In genomic region chr5:81787843-81788242, GRCh38 we compare ENCODE assay signal across 8 cellular contexts. TPM values are rescaled to one million over a fixed set of nuclear protein-coding genes. Genes with fewer than 3 reads are reported as not detected.
DNase-seq lines count a peak whose midpoint lies in the region; ATAC-seq, FAIRE-seq and TF ChIP-seq lines count a peak whose summit lies in the region.

No MANE protein-coding gene starts in this region.

- H3K9me3 ChIP-seq in lower lobe of right lung (no peaks in the 10 kb centered on the region), vagina (no peaks in the 10 kb centered on the region)

- H3K4me1 ChIP-seq in lower lobe of right lung (peaks cover 21% of the 10 kb centered on the region), vagina (peaks cover 41% of the 10 kb centered on the region)

- intact Hi-C loops in lower lobe of right lung (cut with DNase I), result loop anchor here (5.0 kb wide), 1 partner anchor 64 kb away; no protein-coding TSS in a partner anchor
- intact Hi-C loops in vagina (cut with DNase I), result loop anchor here (2.0 to 5.0 kb wide), 2 partner anchors 36 to 63 kb away; partner anchors contain the start of gene SSBP2

- no peak for TF ChIP-seq POLR2A in vagina (IDR thresholded peaks at IDR 0.05)

- TF ChIP-seq CTCF in bronchial epithelial cell (IDR thresholded peaks at IDR 0.05; ENCODE audit: insufficient read depth, low read length, severe bottlenecking) (no peak), lower lobe of right lung (IDR thresholded peaks at IDR 0.05) (no peak), vagina (IDR thresholded peaks at IDR 0.05) (no peak)

- peak; percentile 26 for DNase-seq in SIG-M5 treated with dmso at 0.1 percent for 504 hours (lab: John Stamatoyannopoulos, UW; ENCODE audit: unreplicated experiment)
- no peak for DNase-seq in SIG-M5 (lab: John Stamatoyannopoulos, UW)
- peak; percentile 72 for DNase-seq in bronchial epithelial cell (ENCODE audit: low read depth)
- DNase-seq in lower lobe of right lung, result no peak
- no peak for DNase-seq in vagina (ENCODE audit: extremely low spot score in 2 of 2)
- DNase-seq in activated CD8-positive, alpha-beta memory T cell treated with anti-CD3 and anti-CD28 coated beads, Interleukin-2, amount 50 U/mL, for 48 hours, result no peak

- no peaks in the 10 kb centered on the region for H3K36me3 ChIP-seq in bronchial epithelial cell (ENCODE audit: control insufficient read depth, insufficient read depth, low read length)
- H3K36me3 ChIP-seq in lower lobe of right lung, result no peaks in the 10 kb centered on the region
- H3K36me3 ChIP-seq in vagina, result no peaks in the 10 kb centered on the region

- ATAC-seq in lower lobe of right lung (peak; percentile 37 to 68), HG02798 (IDR thresholded peaks at IDR 0.05; ENCODE audit: poor library complexity, unreplicated experiment) (no peak), GM21526 (IDR thresholded peaks at IDR 0.05; ENCODE audit: low FRiP score, unreplicated experiment) (no peak)

- H3K27ac ChIP-seq in lower lobe of right lung (no peak overlapping the region), vagina (peak overlapping the region; percentile 49)

- H3K4me3 ChIP-seq in bronchial epithelial cell (ENCODE audit: low read depth, low read length) (no peak overlapping the region), lower lobe of right lung (no peak overlapping the region), vagina (peak overlapping the region; percentile 2 to 12)

- FAIRE-seq in bronchial epithelial cell (lab: Jason Lieb, UNC), result no peak

- H3K27me3 ChIP-seq in bronchial epithelial cell (ENCODE audit: control insufficient read depth, insufficient read depth, low read length), result no peaks in the 10 kb centered on the region
- H3K27me3 ChIP-seq in lower lobe of right lung (ENCODE audit: low read depth), result no peaks in the 10 kb centered on the region
- no peaks in the 10 kb centered on the region for H3K27me3 ChIP-seq in vagina

RNA-seq across cellular contexts. Expression of gene SSBP2, which starts 36.9 kb away (rescaled TPM):
- 7.9 and 13.4 TPM in 2 replicates for total RNA-seq in bronchial epithelial cell
- 41.1 TPM for total RNA-seq in lower lobe of right lung
- 66.3 TPM for total RNA-seq in vagina

Comparison
In these comparisons a context has a peak if more than half of its experiments do, and no peak if none do; other contexts are left out.
1. DNase-seq: peak in SIG-M5 treated with dmso at 0.1 percent for 504 hours (single experiment) and bronchial epithelial cell (single experiment); none in SIG-M5 (single experiment), lower lobe of right lung (single experiment), vagina (0 of 2) and activated CD8-positive, alpha-beta memory T cell treated with anti-CD3 and anti-CD28 coated beads, Interleukin-2, amount 50 U/mL, for 48 hours (single experiment).
2. H3K4me3 ChIP-seq: peak in vagina (2 of 2); none in bronchial epithelial cell (single experiment) and lower lobe of right lung (single experiment).
3. ATAC-seq: peak in lower lobe of right lung (2 of 2); none in HG02798 (single experiment) and GM21526 (single experiment).